Comparison of ENCODE assay signal across 18 cellular contexts in genomic region chr6:72217626-72218025, GRCh38.
DNase-seq lines count a peak whose midpoint lies in the region; ATAC-seq, FAIRE-seq and TF ChIP-seq lines count a peak whose summit lies in the region.
"Had no signal": no experiment of that assay in that cellular context is flagged by ENCODE, and none has a peak within 500 bp of the region (broad histone marks: within the 10 kb centered on the region; RNA-seq: fewer than 3 reads in every experiment).

No MANE protein-coding gene starts in this region.

- DNase-seq in GM18507 (ENCODE audit: extremely low spot score, insufficient read length, low read depth) (no peak), cerebellar cortex (ENCODE audit: low spot score) (peak; percentile 51), neural progenitor cell (ENCODE audit: low spot score) (no peak), NCI-H2081 (lab: John Stamatoyannopoulos, UW) (no peak), GM13977 (ENCODE audit: low spot score) (no peak)
- DNase-seq: 8988T; CD4-positive, alpha-beta T cell; CD8-positive, alpha-beta memory T cell; DMS79 treated with DMSO at 0.1 percent for 48 hours had no signal

- H3K27ac ChIP-seq in 22Rv1, result peak overlapping the region; percentile 74; the same call in 1 of the 2 replicates
- H3K27ac ChIP-seq in neural progenitor cell, result no peak overlapping the region
- H3K27ac ChIP-seq: A549; BLaER1 treated with 17β-estradiol and CSF1 and Interleukin-3, amounts not matched to agents 10 nM and 100 nM had no signal

- H3K27ac Mint-ChIP-seq in neural progenitor cell, result no peak overlapping the region
- H3K27ac Mint-ChIP-seq: CD14-positive monocyte; CD4-positive, alpha-beta T cell; CD8-positive, alpha-beta memory T cell; GM23338; H9 had no signal

- in situ Hi-C loops in GM13977 (cut with MboI; ENCODE audit: low pct_unique_long_range_greater_than_20kb, low sequenced_read_pairs, unreplicated experiment), result no loop called here

- no peaks in the 10 kb centered on the region for H3K4me1 ChIP-seq in neural progenitor cell
- H3K4me1 ChIP-seq: A549 had no signal

- H3K36me3 ChIP-seq in neural progenitor cell, result no peaks in the 10 kb centered on the region
- H3K36me3 ChIP-seq: BE2C; BLaER1 treated with 17β-estradiol and CSF1 and Interleukin-3, amounts not matched to agents 10 nM and 100 nM had no signal

- H3K79me2 ChIP-seq in neural progenitor cell (ENCODE audit: low read depth), result no peaks in the 10 kb centered on the region

- H3K27me3 Mint-ChIP-seq in neural progenitor cell (ENCODE audit: insufficient read depth, low read depth), result no peaks in the 10 kb centered on the region
- H3K27me3 Mint-ChIP-seq: CD4-positive, alpha-beta T cell; CD8-positive, alpha-beta memory T cell had no signal

- TF ChIP-seq CTCF in 22Rv1 (IDR thresholded peaks at IDR 0.05) (no peak), neural progenitor cell (IDR thresholded peaks at IDR 0.05) (no peak), GM13977 (IDR thresholded peaks at IDR 0.05; ENCODE audit: extremely low read depth, insufficient read depth, missing control alignments) (no peak)

- H3K36me3 Mint-ChIP-seq in neural progenitor cell, result no peaks in the 10 kb centered on the region
- H3K36me3 Mint-ChIP-seq: CD14-positive monocyte; CD8-positive, alpha-beta memory T cell had no signal

- no peak overlapping the region for H3K4me2 ChIP-seq in neural progenitor cell
- H3K4me2 ChIP-seq: A549; BLaER1 treated with 17β-estradiol and CSF1 and Interleukin-3, amounts not matched to agents 10 nM and 100 nM; GM23338 had no signal

- no peaks in the 10 kb centered on the region for H3K4me1 Mint-ChIP-seq in neural progenitor cell
- H3K4me1 Mint-ChIP-seq: CD14-positive monocyte; CD8-positive, alpha-beta memory T cell; GM23338 had no signal

- FAIRE-seq in GM18507 (lab: Jason Lieb, UNC), result peak; percentile 5
- FAIRE-seq: A549 had no signal

- H3K4me3 Mint-ChIP-seq in neural progenitor cell, result no peak overlapping the region
- H3K4me3 Mint-ChIP-seq: CD14-positive monocyte; CD4-positive, alpha-beta T cell; CD8-positive, alpha-beta memory T cell; GM23338; H9 had no signal

- no peaks in the 10 kb centered on the region for H3F3A ChIP-seq in neural progenitor cell (ENCODE audit: low read depth)

- no peaks in the 10 kb centered on the region for H3K27me3 ChIP-seq in neural progenitor cell
- H3K27me3 ChIP-seq: BE2C; BLaER1 treated with 17β-estradiol and CSF1 and Interleukin-3, amounts not matched to agents 10 nM and 100 nM had no signal

- no peaks in the 10 kb centered on the region for H3K9me3 Mint-ChIP-seq in neural progenitor cell
- H3K9me3 Mint-ChIP-seq: CD14-positive monocyte; CD4-positive, alpha-beta T cell; CD8-positive, alpha-beta memory T cell; GM23338; H9 had no signal

- no peak overlapping the region for H3K4me3 ChIP-seq in neural progenitor cell
- H3K4me3 ChIP-seq: A549; BLaER1 treated with 17β-estradiol and CSF1 and Interleukin-3, amounts not matched to agents 10 nM and 100 nM; GM23338 had no signal

- no peaks in the 10 kb centered on the region for H4K20me1 ChIP-seq in neural progenitor cell (ENCODE audit: low read depth)
- H4K20me1 ChIP-seq: BLaER1 treated with 17β-estradiol and CSF1 and Interleukin-3, amounts not matched to agents 10 nM and 100 nM had no signal

- ATAC-seq in GM19467 (IDR thresholded peaks at IDR 0.05; ENCODE audit: unreplicated experiment) (no peak), GM21447 (IDR thresholded peaks at IDR 0.05; ENCODE audit: unreplicated experiment) (no peak)

- H3K9ac ChIP-seq in neural progenitor cell, result no peak overlapping the region
- H3K9ac ChIP-seq: BLaER1 treated with 17β-estradiol and CSF1 and Interleukin-3, amounts not matched to agents 10 nM and 100 nM had no signal

- H3K9me3 ChIP-seq in neural progenitor cell (ENCODE audit: low read depth), result no peaks in the 10 kb centered on the region
- H3K9me3 ChIP-seq: A549; BE2C; BLaER1 treated with 17β-estradiol and CSF1 and Interleukin-3, amounts not matched to agents 10 nM and 100 nM had no signal

- peak overlapping the region; percentile 38 for H2AFZ ChIP-seq in neural progenitor cell (replicated peaks)
- H2AFZ ChIP-seq: GM23338 had no signal
